In the genomic region with DNA sequence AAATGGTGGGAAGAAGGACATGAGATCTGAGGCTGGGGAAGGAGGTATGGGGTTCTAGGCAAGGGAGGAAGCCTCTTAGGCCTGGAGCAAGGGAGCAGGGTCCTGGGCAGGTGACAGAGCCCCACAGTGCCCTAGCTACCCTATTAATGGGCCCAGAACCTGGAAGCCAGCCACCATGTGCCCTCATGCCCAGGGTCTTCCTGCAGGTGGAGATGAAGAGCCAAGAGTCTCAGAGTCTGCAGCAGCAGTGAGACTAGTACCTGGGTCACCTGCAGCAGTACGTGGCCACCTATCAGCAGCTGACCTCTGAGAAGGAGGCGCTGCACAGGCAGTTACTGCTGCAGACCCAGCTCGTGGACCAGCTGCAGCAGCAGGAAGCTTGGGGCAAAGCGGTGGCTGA, we compare ENCODE assay signal across 8 cellular contexts.
A peak's percentile ranks its signal among the peaks of the same experiment; 100 is the strongest.
DNase-seq lines count a peak whose midpoint lies in the region; ATAC-seq and TF ChIP-seq lines count a peak whose summit lies in the region.
"Not testable (repeated sequence)": the region's sequence is repeated elsewhere in the genome, so short reads cannot be mapped to it uniquely, and the experiment has no call there.

No MANE protein-coding gene starts in this region.

- not testable (repeated sequence) for H3K9me3 Mint-ChIP-seq in GM23338, endodermal cell

- not testable (repeated sequence) for H3K4me2 ChIP-seq in GM23338; mesendoderm (ENCODE audit: low read length)

- not testable (repeated sequence) for H3K27ac Mint-ChIP-seq in GM23338, endodermal cell
- H3K27ac Mint-ChIP-seq in T-helper 17 cell: peak overlapping the region; percentile 32

- not testable (repeated sequence) for H4K20me1 ChIP-seq in GM23338 (replicated peaks; ENCODE audit: insufficient read depth)

- H2BK120ac ChIP-seq in mesendoderm (ENCODE audit: low read depth, low read length): not testable (repeated sequence)

- not testable (repeated sequence) for ATAC-seq in GM23338, T-helper 17 cell, upper lobe of right lung

- peaks cover 13% of the 10 kb centered on the region for H3K4me1 Mint-ChIP-seq in GM23338
- H3K4me1 Mint-ChIP-seq in T-helper 17 cell, endodermal cell: not testable (repeated sequence)

- not testable (repeated sequence) for DNase-seq in GM23338 (ENCODE audit: low spot score); T-helper 17 cell
- peak; percentile 2 for DNase-seq in NCI-H146 (lab: John Stamatoyannopoulos, UW)
- peak; percentile 1 for DNase-seq in NCI-H748 (lab: John Stamatoyannopoulos, UW; ENCODE audit: unreplicated experiment)
- peak; percentile 50 for DNase-seq in activated CD8-positive, alpha-beta memory T cell treated with anti-CD3 and anti-CD28 coated beads for 24 hours
- DNase-seq in endodermal cell: peak; percentile 55
- DNase-seq in mesendoderm: peak; percentile 39
- DNase-seq in upper lobe of right lung: peak; percentile 28

- H3K9me2 ChIP-seq in GM23338 (ENCODE audit: insufficient read depth): not testable (repeated sequence)

- not testable (repeated sequence) for H3K4me3 ChIP-seq in GM23338; endodermal cell (ENCODE audit: low read length); mesendoderm (ENCODE audit: low read length); upper lobe of right lung

- H3K56ac ChIP-seq in mesendoderm (ENCODE audit: low read length): not testable (repeated sequence)

- not testable (repeated sequence) for H3K79me2 ChIP-seq in GM23338 (replicated peaks; ENCODE audit: insufficient read depth); mesendoderm (ENCODE audit: control insufficient read depth, insufficient read depth, low read length)

- not testable (repeated sequence) for H3K4me3 Mint-ChIP-seq in GM23338, T-helper 17 cell, endodermal cell

- H3K18ac ChIP-seq in mesendoderm (ENCODE audit: low read length): not testable (repeated sequence)

- H3K79me1 ChIP-seq in mesendoderm (ENCODE audit: low read length): not testable (repeated sequence)

- not testable (repeated sequence) for H2AK5ac ChIP-seq in mesendoderm (ENCODE audit: low read length)

- not testable (repeated sequence) for H3K9ac ChIP-seq in endodermal cell (ENCODE audit: extremely low read depth, low read length, poor library complexity, severe bottlenecking); mesendoderm (ENCODE audit: low read length)

- H3K4ac ChIP-seq in mesendoderm (ENCODE audit: low read depth, low read length): not testable (repeated sequence)

- peaks cover 22% of the 10 kb centered on the region for H3K27me3 Mint-ChIP-seq in GM23338 (ENCODE audit: insufficient read depth, low read depth, poor library complexity)
- peaks cover 55% of the 10 kb centered on the region for H3K27me3 Mint-ChIP-seq in T-helper 17 cell
- peaks cover 20% of the 10 kb centered on the region for H3K27me3 Mint-ChIP-seq in endodermal cell (ENCODE audit: insufficient read depth)

- H2BK15ac ChIP-seq in mesendoderm (replicated peaks; ENCODE audit: low read depth): not testable (repeated sequence)

- H3K9me3 ChIP-seq in T-helper 17 cell (ENCODE audit: control insufficient read depth, low read length, poor library complexity, severe bottlenecking); endodermal cell (ENCODE audit: control insufficient read depth, low read length); upper lobe of right lung: not testable (repeated sequence)

- TF ChIP-seq CTCF in GM23338 (conservative IDR thresholded peaks at IDR 0.05; ENCODE audit: low read depth in 2 of 2) (peak in 1 of 2 experiments; percentile 35; a peak in 2 of 4 replicates), endodermal cell (conservative IDR thresholded peaks at IDR 0.05) (peak; percentile 56)
- not testable (repeated sequence) for TF ChIP-seq CTCF in upper lobe of right lung (IDR thresholded peaks at IDR 0.05)

- not testable (repeated sequence) for H2BK5ac ChIP-seq in mesendoderm (ENCODE audit: low read length)

- not testable (repeated sequence) for H2AFZ ChIP-seq in GM23338

- not testable (repeated sequence) for H4K5ac ChIP-seq in mesendoderm (ENCODE audit: low read length)

- H3K27me3 ChIP-seq in GM23338 (ENCODE audit: insufficient read depth); endodermal cell (ENCODE audit: control insufficient read depth, insufficient read depth, low read length, poor library complexity, severe bottlenecking); mesendoderm (ENCODE audit: insufficient read depth, low read length, poor library complexity); upper lobe of right lung: not testable (repeated sequence)

- H4K8ac ChIP-seq in mesendoderm (ENCODE audit: low read depth, low read length): not testable (repeated sequence)

- not testable (repeated sequence) for H3K4me1 ChIP-seq in GM23338 (ENCODE audit: insufficient read depth); endodermal cell (ENCODE audit: control insufficient read depth, insufficient read depth, low read length); mesendoderm (ENCODE audit: control insufficient read depth, low read depth, low read length); upper lobe of right lung

- WGBS in endodermal cell (ENCODE audit: insufficient coverage in 1 of 2, insufficient read length in 1 of 2), 2 experiments: 93% methylated on average over 2 of the region's 4 CpGs; no CpG with 5 or more reads in 1 of the 2 experiments
- WGBS in mesendoderm (ENCODE audit: extremely low coverage, insufficient coverage, low lambda C conversion rate): no CpG with 5 or more reads among the region's 4 CpGs

- not testable (repeated sequence) for H3K23ac ChIP-seq in mesendoderm (ENCODE audit: low read length)

- not testable (repeated sequence) for H3K36me3 ChIP-seq in GM23338 (ENCODE audit: insufficient read depth); endodermal cell (ENCODE audit: control insufficient read depth, insufficient read depth, low read length); mesendoderm (ENCODE audit: control insufficient read depth, insufficient read depth, low read length); upper lobe of right lung

- not testable (repeated sequence) for H3K36me3 Mint-ChIP-seq in GM23338 (ENCODE audit: low read depth); T-helper 17 cell (ENCODE audit: low read depth); endodermal cell (ENCODE audit: low read depth)

- intact Hi-C loops in upper lobe of right lung (cut with DNase I): not testable (repeated sequence)

- H3K27ac ChIP-seq in GM23338 (ENCODE audit: low read depth); endodermal cell (ENCODE audit: low read depth, low read length); mesendoderm (ENCODE audit: low read depth, low read length); upper lobe of right lung: not testable (repeated sequence)

- H3F3A ChIP-seq in GM23338 (replicated peaks; ENCODE audit: low read depth): not testable (repeated sequence)
